In the genomic region with DNA sequence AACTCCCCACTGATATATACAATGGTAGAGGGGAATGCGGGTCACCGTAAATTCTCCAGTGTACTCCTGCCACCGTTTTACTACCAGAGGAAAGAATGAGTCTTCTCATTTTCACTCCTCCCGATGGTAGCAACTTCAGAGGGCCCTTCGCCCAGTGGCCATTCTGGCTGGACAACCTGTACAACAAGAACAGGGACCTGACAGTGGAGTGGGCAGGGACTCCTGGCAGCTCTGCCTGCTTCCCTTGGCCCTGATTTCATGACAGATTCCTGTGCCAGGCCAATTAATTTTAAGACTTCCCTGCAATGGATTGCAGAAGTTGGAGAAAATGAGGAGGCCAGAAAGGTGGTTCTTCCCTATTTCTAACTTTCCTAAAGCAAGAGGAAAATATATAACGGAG, we compare ENCODE assay signal across 24 cellular contexts.
"Had no signal": no experiment of that assay in that cellular context is flagged by ENCODE, and none has a peak within 500 bp of the region (broad histone marks: within the 10 kb centered on the region; RNA-seq: fewer than 3 reads in every experiment).

No MANE protein-coding gene starts in this region.

- H3K4me1 ChIP-seq: foreskin keratinocyte, heart right ventricle had no signal

- DNase-seq: activated CD4-positive, alpha-beta T cell treated with anti-CD3 and anti-CD28 coated beads for 1 hour; activated CD4-positive, alpha-beta T cell treated with anti-CD3 and anti-CD28 coated beads for 4 hours; activated CD4-positive, alpha-beta T cell treated with anti-CD3 and anti-CD28 coated beads, Interleukin-2, amount 50 U/mL, for 1 hour; activated CD4-positive, alpha-beta T cell treated with anti-CD3 and anti-CD28 coated beads, Interleukin-2, amount 50 U/mL, for 48 hours; activated CD8-positive, alpha-beta memory T cell treated with anti-CD3 and anti-CD28 coated beads for 24 hours; activated CD8-positive, alpha-beta T cell treated with anti-CD3 and anti-CD28 coated beads for 36 hours; activated effector memory CD4-positive, alpha-beta T cell treated with Interleukin-2 at 50 U/mL for 16 hours; activated gamma-delta T cell treated with Interleukin-2 at 50 U/mL for 16 hours; activated naive CD4-positive, alpha-beta T cell treated with anti-CD3 and anti-CD28 coated beads, Interleukin-2, amount 50 U/mL, for 16 hours; activated naive CD4-positive, alpha-beta T cell treated with Interleukin-2 at 50 U/mL for 16 hours; activated T-cell treated with anti-CD3 and anti-CD28 coated beads, Interleukin-2, amount 50 U/mL, for 4 hours; amniotic stem cell; brain microvascular endothelial cell; dorsolateral prefrontal cortex; effector memory CD4-positive, alpha-beta T cell; erythroblast; foreskin keratinocyte; heart right ventricle; T-helper 2 cell had no signal

- H3K27ac ChIP-seq: brain microvascular endothelial cell, coronary artery, dorsolateral prefrontal cortex, esophagus muscularis mucosa, foreskin keratinocyte, gastroesophageal sphincter, heart right ventricle had no signal

- ATAC-seq: activated CD8-positive, alpha-beta T cell treated with anti-CD3 and anti-CD28 coated beads for 36 hours; activated T-cell treated with anti-CD3 and anti-CD28 coated beads, Interleukin-2, amount 50 U/mL, for 4 hours; activated T-helper 17 cell treated with anti-CD3 and anti-CD28 coated beads, Interleukin-2, amount 50 U/mL, for 72 hours; foreskin keratinocyte; gastroesophageal sphincter; heart right ventricle; WTC11 had no signal

- H3K9me3 ChIP-seq: esophagus muscularis mucosa, gastroesophageal sphincter, heart right ventricle had no signal

- H3K4me3 ChIP-seq: coronary artery, dorsolateral prefrontal cortex, esophagus muscularis mucosa, gastroesophageal sphincter, heart right ventricle had no signal

- H3K36me3 ChIP-seq: brain microvascular endothelial cell, esophagus muscularis mucosa, gastroesophageal sphincter, heart right ventricle had no signal
